ENCODE assay signal across 8 cellular contexts in genomic region chr15:34039180-34039486, GRCh38. TPM values are rescaled to one million over a fixed set of nuclear protein-coding genes. Genes with fewer than 3 reads are reported as not detected.
DNase-seq lines count a peak whose midpoint lies in the region; ATAC-seq and TF ChIP-seq lines count a peak whose summit lies in the region.

Gene AVEN, minus strand, starts transcription at chr15:34039204. Its CDS starts 158 bp downstream, at chr15:34039046.

- peaks cover 34% of the 10 kb centered on the region for H3K27me3 Mint-ChIP-seq in WTC11 (ENCODE audit: low read depth)

- H3K27ac ChIP-seq in cardiac muscle cell: peak within 1 kb of the TSS; percentile 96

- H3K27me3 ChIP-seq in cardiac muscle cell: no peaks in the 10 kb centered on the region

- no peaks in the 10 kb centered on the region for H3K9me3 ChIP-seq in cardiac muscle cell (ENCODE audit: low read depth)

- H3K9me3 Mint-ChIP-seq in WTC11: no peaks in the 10 kb centered on the region

- peak within 1 kb of the TSS; percentile 69 for H3K27ac Mint-ChIP-seq in WTC11

- H3K36me3 Mint-ChIP-seq in WTC11: no peaks in the 10 kb centered on the region

- CTCF ChIA-PET in WTC11 (lab: Charles Lee): interaction anchor here (1.5 kb wide), 1 partner anchor 171 kb away, joined by 4 read pairs; the partner anchor contains the start of gene KATNBL1

- no peaks in the 10 kb centered on the region for H3K36me3 ChIP-seq in cardiac muscle cell

- peaks cover 27% of the 10 kb centered on the region for H3K4me1 ChIP-seq in cardiac muscle cell (ENCODE audit: low read depth)

- no peak for DNase-seq in WTC11 (ENCODE audit: low spot score)
- no peak for DNase-seq in cardiac muscle cell (ENCODE audit: low read depth in 1 of 2, low spot score in 1 of 2)
- DNase-seq in retina: peak; percentile 16
- no peak for DNase-seq in EL
- DNase-seq in COLO668 (lab: John Stamatoyannopoulos, UW; ENCODE audit: unreplicated experiment): no peak
- no peak for DNase-seq in NCI-H2081 (lab: John Stamatoyannopoulos, UW)
- DNase-seq in effector CD4-positive, alpha-beta T cell: no peak

- no peak for TF ChIP-seq CTCF in WTC11 (IDR thresholded peaks at IDR 0.05)
- no peak for TF ChIP-seq CTCF in cardiac muscle cell (IDR thresholded peaks at IDR 0.05; ENCODE audit: low read depth, low read length)

- peak within 1 kb of the TSS; percentile 91 for H3K4me3 Mint-ChIP-seq in WTC11

- POLR2A ChIA-PET in WTC11 (lab: Charles Lee): no interaction called here

- peak within 1 kb of the TSS; percentile 60 for H3K4me3 ChIP-seq in cardiac muscle cell

- H3K4me1 Mint-ChIP-seq in WTC11: peaks cover 15% of the 10 kb centered on the region

- ATAC-seq in GM21825 (IDR thresholded peaks at IDR 0.05; ENCODE audit: unreplicated experiment) (peak; percentile 2), WTC11 (no peak)

TF ChIP-seq in WTC11, 78 proteins besides CTCF, POLR2A, EP300 and RAD21:
- TF ChIP-seq ZNF232 (CRISPR knock-in tag; IDR thresholded peaks at IDR 0.05) (no peak), FOXK1 (CRISPR knock-in tag; IDR thresholded peaks at IDR 0.05) (no peak), NR3C1 (CRISPR knock-in tag; conservative IDR thresholded peaks at IDR 0.05; ENCODE audit: low read depth) (no peak), JAZF1 (CRISPR knock-in tag; IDR thresholded peaks at IDR 0.05) (no peak), PRDM15 (CRISPR knock-in tag; IDR thresholded peaks at IDR 0.05) (no peak), RELA (CRISPR knock-in tag; IDR thresholded peaks at IDR 0.05; ENCODE audit: borderline replicate concordance) (no peak), STAT6 (CRISPR knock-in tag; conservative IDR thresholded peaks at IDR 0.05; ENCODE audit: low read depth) (no peak), TEAD1 (CRISPR knock-in tag; IDR thresholded peaks at IDR 0.05) (no peak), MAX (CRISPR knock-in tag; IDR thresholded peaks at IDR 0.05) (no peak), ELF4 (CRISPR knock-in tag; IDR thresholded peaks at IDR 0.05; ENCODE audit: low read depth) (no peak), FOXJ3 (CRISPR knock-in tag; IDR thresholded peaks at IDR 0.05; ENCODE audit: borderline replicate concordance) (no peak), GABPB1 (CRISPR knock-in tag; IDR thresholded peaks at IDR 0.05) (no peak), ZNF532 (CRISPR knock-in tag; IDR thresholded peaks at IDR 0.05; ENCODE audit: borderline replicate concordance) (no peak), GRHL2 (CRISPR knock-in tag; IDR thresholded peaks at IDR 0.05; ENCODE audit: insufficient replicate concordance, severe bottlenecking) (no peak), EMX1 (CRISPR knock-in tag; IDR thresholded peaks at IDR 0.05) (no peak)

RNA-seq across cellular contexts. Expression of gene AVEN, which starts in this region (rescaled TPM):
- total RNA-seq in WTC11 (2021) (12.4 to 14.0 TPM (median 13.1 TPM) in 3 replicates), cardiac muscle cell (10.7 and 13.0 TPM in 2 replicates)
- polyA plus RNA-seq in cardiac muscle cell: 26.8 and 31.7 TPM in 2 replicates
